Comparison of ENCODE assay signal across 8 cellular contexts in genomic region chr1:12166834-12167492, GRCh38. TPM values are rescaled to one million over a fixed set of nuclear protein-coding genes. Genes with fewer than 3 reads are reported as not detected.
DNase-seq lines count a peak whose midpoint lies in the region; ATAC-seq and TF ChIP-seq lines count a peak whose summit lies in the region.

TSS of gene TNFRSF1B (plus strand) at chr1:12166991. CDS start at chr1:12167092, 101 bp downstream.

- H3K27ac ChIP-seq in esophagus muscularis mucosa (replicated peaks in 1 of 4) (peak within 1 kb of the TSS; percentile 78 to 87 (median 84)), testis (peak within 1 kb of the TSS; percentile 68 to 82)

- H3K9me3 Mint-ChIP-seq in naive thymus-derived CD8-positive, alpha-beta T cell, result no peaks in the 10 kb centered on the region

- intact Hi-C loops in esophagus muscularis mucosa (cut with DNase I), result no loop called here
- intact Hi-C loops in testis (cut with DNase I; ENCODE audit: low total_unique reads), result no loop called here

- peaks cover 0 to 4% (median 3%) of the 10 kb centered on the region in 3 donors for H3K36me3 Mint-ChIP-seq in naive thymus-derived CD8-positive, alpha-beta T cell

- H3K4me1 ChIP-seq in esophagus muscularis mucosa, result peaks cover 37 to 56% (median 46%) of the 10 kb centered on the region in 4 donors
- H3K4me1 ChIP-seq in testis, result peaks cover 6% of the 10 kb centered on the region

- peaks cover 0 to 8% (median 4%) of the 10 kb centered on the region in 4 donors for H3K36me3 ChIP-seq in esophagus muscularis mucosa
- H3K36me3 ChIP-seq in testis (ENCODE audit: low read depth, missing control alignments), result no peaks in the 10 kb centered on the region

- H3K9me3 ChIP-seq in esophagus muscularis mucosa (no peaks in the 10 kb centered on the region), testis (no peaks in the 10 kb centered on the region)

- no peaks in the 10 kb centered on the region for H3K27me3 Mint-ChIP-seq in naive thymus-derived CD8-positive, alpha-beta T cell

- peak within 1 kb of the TSS; percentile 93 to 98 (median 97) for H3K27ac Mint-ChIP-seq in naive thymus-derived CD8-positive, alpha-beta T cell

- peak; percentile 42 for ATAC-seq in GM21447 (IDR thresholded peaks at IDR 0.05; ENCODE audit: unreplicated experiment)
- ATAC-seq in naive thymus-derived CD8-positive, alpha-beta T cell, result peak; percentile 71 to 73

- POLR2A ChIA-PET in naive thymus-derived CD8-positive, alpha-beta T cell (lab: Charles Lee), result interaction anchor here (0.8 to 3.5 kb wide), 10 partner anchors 10 to 40 kb away, joined by 3 to 22 read pairs (median 4); no protein-coding TSS in a partner anchor

- peaks cover 29 to 77% (median 66%) of the 10 kb centered on the region in 4 donors for H3K4me1 Mint-ChIP-seq in naive thymus-derived CD8-positive, alpha-beta T cell

- H3K4me3 ChIP-seq in esophagus muscularis mucosa, result peak within 1 kb of the TSS; percentile 68 to 86 (median 75)
- peak within 1 kb of the TSS; percentile 64 to 71 for H3K4me3 ChIP-seq in testis

- TF ChIP-seq CTCF in esophagus muscularis mucosa (IDR thresholded peaks at IDR 0.05) (no peak), testis (IDR thresholded peaks at IDR 0.05) (no peak)

- WGBS in esophagus muscularis mucosa, result 3% methylated on average over 36 of the region's 79 CpGs
- WGBS in testis, 2 donors, result 0 to 2% methylated on average over 2 to 76 of the region's 79 CpGs

- peaks cover 0 to 47% (median 3%) of the 10 kb centered on the region in 4 donors for H3K27me3 ChIP-seq in esophagus muscularis mucosa
- H3K27me3 ChIP-seq in testis, result no peaks in the 10 kb centered on the region

- TF ChIP-seq POLR2A in esophagus muscularis mucosa (IDR thresholded peaks at IDR 0.05; ENCODE audit: low read depth), result peak; percentile 58
- peak; percentile 26 for TF ChIP-seq POLR2A in testis (IDR thresholded peaks at IDR 0.05)

- DNase-seq in D341Med (ENCODE audit: low spot score) (peak; percentile 59), NCI-H460 (ENCODE audit: extremely low read depth, low read depth) (peak; percentile 21), activated T-cell treated with anti-CD3 and anti-CD28 coated beads for 48 hours (ENCODE audit: low read depth) (peak; percentile 78), esophagus muscularis mucosa (ENCODE audit: extremely low spot score) (no peak), testis (peak; percentile 59), OCI-M2 (lab: John Stamatoyannopoulos, UW; ENCODE audit: unreplicated experiment) (no peak)
- DNase-seq in naive thymus-derived CD8-positive, alpha-beta T cell, result peak in 8 of 10 donors; percentile 30 to 74 (median 52)

- TF ChIP-seq EP300 in esophagus muscularis mucosa (IDR thresholded peaks at IDR 0.05), result no peak

- H3K4me3 Mint-ChIP-seq in naive thymus-derived CD8-positive, alpha-beta T cell, result peak within 1 kb of the TSS; percentile 94 to 100 (median 97)

RNA-seq across cellular contexts. Expression of gene TNFRSF1B, which starts in this region (rescaled TPM):
- 0.92 and 2.0 TPM in 2 replicates for total RNA-seq in NCI-H460 (2014; rRNA removed; shearing (Covaris generic))
- 0.21 and 0.56 TPM in 2 replicates for polyA plus RNA-seq in NCI-H460 (2014; cell fraction: nucleus; rRNA removed)
- 10 to 100 TPM; 15.4 to 55.5 (median 32.4) TPM for total RNA-seq in esophagus muscularis mucosa
- total RNA-seq in naive thymus-derived CD8-positive, alpha-beta T cell, result 10 to 100 TPM; 16.5 to 18.4 TPM
- 10 to 100 TPM; 19.7 to 64.6 (median 21.8) TPM for polyA plus RNA-seq in naive thymus-derived CD8-positive, alpha-beta T cell
- total RNA-seq in testis, result 1 to 10 TPM; 7.7 to 8.0 TPM
- 10.6 TPM for polyA plus RNA-seq in testis (ENCODE audit: insufficient read depth, low read depth, low replicate concordance)

Comparison
In these comparisons a context has a peak if more than half of its experiments do, and no peak if none do; other contexts are left out.
1. DNase-seq: peak in D341Med (single experiment), NCI-H460 (single experiment), activated T-cell treated with anti-CD3 and anti-CD28 coated beads for 48 hours (single experiment), naive thymus-derived CD8-positive, alpha-beta T cell (8 of 10) and testis (single experiment); none in esophagus muscularis mucosa (single experiment) and OCI-M2 (single experiment).